In genomic region chr1:178241837-178242236, GRCh38 we compare ENCODE assay signal across 17 cellular contexts.
DNase-seq lines count a peak whose midpoint lies in the region; ATAC-seq and TF ChIP-seq lines count a peak whose summit lies in the region.
"Had no signal": no experiment of that assay in that cellular context is flagged by ENCODE, and none has a peak within 500 bp of the region (broad histone marks: within the 10 kb centered on the region; RNA-seq: fewer than 3 reads in every experiment).

No MANE protein-coding gene starts in this region.

- H3K36me3 Mint-ChIP-seq in Calu3 (ENCODE audit: insufficient read depth, unreplicated experiment) = peaks cover 9% of the 10 kb centered on the region
- peaks cover 8% of the 10 kb centered on the region for H3K36me3 Mint-ChIP-seq in neural crest cell (ENCODE audit: low read depth)
- H3K36me3 Mint-ChIP-seq in stimulated activated effector memory CD8-positive, alpha-beta T cell treated with anti-CD3 and anti-CD28 coated beads, Interleukin-12 subunit alpha, Interleukin-12 subunit beta, amount 100 ng/mL, for 72 hours = no peaks in the 10 kb centered on the region

- no peaks in the 10 kb centered on the region for H3K27me3 Mint-ChIP-seq in Calu3 (ENCODE audit: unreplicated experiment)
- H3K27me3 Mint-ChIP-seq in neural crest cell (ENCODE audit: low read depth) = no peaks in the 10 kb centered on the region

- H3K4me3 ChIP-seq in choroid plexus epithelial cell (ENCODE audit: low read depth, low read length) = no peak overlapping the region
- no peak overlapping the region for H3K4me3 ChIP-seq in right lobe of liver
- H3K4me3 ChIP-seq: lung had no signal

- intact Hi-C loops in Calu3 (cut with micrococcal nuclease; ENCODE audit: unreplicated experiment) = no loop called here
- intact Hi-C loops in right lobe of liver (cut with DNase I) = no loop called here

- CTCF ChIA-PET in Calu3 (lab: Charles Lee) = interaction anchor here (0.8 kb wide), 1 partner anchor 9 kb away, joined by 3 read pairs; no protein-coding TSS in a partner anchor

- H3K9me3 ChIP-seq in right lobe of liver = no peaks in the 10 kb centered on the region

- no peak for TF ChIP-seq POLR2A in right lobe of liver (IDR thresholded peaks at IDR 0.05)

- TF ChIP-seq CTCF in Calu3 (IDR thresholded peaks at IDR 0.05; ENCODE audit: unreplicated experiment) = peak; percentile 17
- TF ChIP-seq CTCF in choroid plexus epithelial cell (conservative IDR thresholded peaks at IDR 0.05; ENCODE audit: low read depth, low read length) = peak; percentile 28
- peak; percentile 53 for TF ChIP-seq CTCF in neural crest cell (conservative IDR thresholded peaks at IDR 0.05)
- TF ChIP-seq CTCF in right lobe of liver (IDR thresholded peaks at IDR 0.05) = no peak

- DNase-seq in Calu3 = no peak
- no peak for DNase-seq in choroid plexus epithelial cell (ENCODE audit: low read depth)
- no peak for DNase-seq in neural crest cell (ENCODE audit: low read depth, low spot score)
- DNase-seq in right lobe of liver = no peak
- DNase-seq in stimulated activated effector memory CD8-positive, alpha-beta T cell treated with anti-CD3 and anti-CD28 coated beads, Interleukin-12 subunit alpha, Interleukin-12 subunit beta, amount 100 ng/mL, for 72 hours (ENCODE audit: low spot score in 2 of 2) = no peak
- DNase-seq in GOT3 (lab: John Stamatoyannopoulos, UW) = no peak
- DNase-seq: AML-193, erythroblast, head of caudate nucleus, natural killer cell, NCI-H187, SHP77, substantia nigra had no signal

- H3K4me1 ChIP-seq in right lobe of liver = no peaks in the 10 kb centered on the region

- H3K9me3 Mint-ChIP-seq in Calu3 (ENCODE audit: low read depth, unreplicated experiment) = peaks cover 2% of the 10 kb centered on the region
- peaks cover 4% of the 10 kb centered on the region for H3K9me3 Mint-ChIP-seq in neural crest cell
- H3K9me3 Mint-ChIP-seq in stimulated activated effector memory CD8-positive, alpha-beta T cell treated with anti-CD3 and anti-CD28 coated beads, Interleukin-12 subunit alpha, Interleukin-12 subunit beta, amount 100 ng/mL, for 72 hours = peaks cover 9% of the 10 kb centered on the region

- H3K27ac ChIP-seq in right lobe of liver = no peak overlapping the region

- no peak overlapping the region for H3K4me3 Mint-ChIP-seq in Calu3 (ENCODE audit: low read depth, unreplicated experiment)
- no peak overlapping the region for H3K4me3 Mint-ChIP-seq in neural crest cell
- no peak overlapping the region for H3K4me3 Mint-ChIP-seq in stimulated activated effector memory CD8-positive, alpha-beta T cell treated with anti-CD3 and anti-CD28 coated beads, Interleukin-12 subunit alpha, Interleukin-12 subunit beta, amount 100 ng/mL, for 72 hours
- H3K4me3 Mint-ChIP-seq: natural killer cell had no signal

- no peaks in the 10 kb centered on the region for H3K36me3 ChIP-seq in right lobe of liver

- no TSS peak for BruUV-seq in Calu3 (replicated peaks; lab: Mats Ljungman, UMichigan)

- ATAC-seq in HG03354 (IDR thresholded peaks at IDR 0.05; ENCODE audit: poor library complexity, severe bottlenecking, unreplicated experiment) = peak; percentile 67
- ATAC-seq in right lobe of liver = no peak
- no peak for ATAC-seq in GM21737 (IDR thresholded peaks at IDR 0.05; ENCODE audit: unreplicated experiment)
- ATAC-seq in stimulated activated effector memory CD8-positive, alpha-beta T cell treated with anti-CD3 and anti-CD28 coated beads, Interleukin-12 subunit alpha, Interleukin-12 subunit beta, amount 100 ng/mL, for 72 hours = no peak
- ATAC-seq: activated CD4-positive, CD25-positive, alpha-beta regulatory T cell treated with anti-CD3 and anti-CD28 coated beads, Interleukin-2, amount 50 U/mL, for 24 hours; natural killer cell had no signal

- H3K27me3 ChIP-seq in right lobe of liver = no peaks in the 10 kb centered on the region

- H3K27ac Mint-ChIP-seq in Calu3 (ENCODE audit: unreplicated experiment) (peak overlapping the region; percentile 39), neural crest cell (ENCODE audit: unreplicated experiment) (no peak overlapping the region)
- no peak overlapping the region for H3K27ac Mint-ChIP-seq in stimulated activated effector memory CD8-positive, alpha-beta T cell treated with anti-CD3 and anti-CD28 coated beads, Interleukin-12 subunit alpha, Interleukin-12 subunit beta, amount 100 ng/mL, for 72 hours
- H3K27ac Mint-ChIP-seq: natural killer cell had no signal

- H3K4me1 Mint-ChIP-seq in Calu3 (ENCODE audit: low read depth, unreplicated experiment) (peaks cover 46% of the 10 kb centered on the region), neural crest cell (no peaks in the 10 kb centered on the region)
- no peaks in the 10 kb centered on the region for H3K4me1 Mint-ChIP-seq in stimulated activated effector memory CD8-positive, alpha-beta T cell treated with anti-CD3 and anti-CD28 coated beads, Interleukin-12 subunit alpha, Interleukin-12 subunit beta, amount 100 ng/mL, for 72 hours
- H3K4me1 Mint-ChIP-seq: natural killer cell had no signal

Comparison
In these comparisons a context has a peak if more than half of its experiments do, and no peak if none do; other contexts are left out.
1. CTCF ChIP-seq: peak in Calu3 (single experiment), choroid plexus epithelial cell (single experiment) and neural crest cell (single experiment); none in right lobe of liver (0 of 4).